Comparison of ENCODE assay signal across 30 cellular contexts in genomic region chr3:53649816-53650215, GRCh38.
"Had no signal": no experiment of that assay in that cellular context is flagged by ENCODE, and none has a peak within 500 bp of the region (broad histone marks: within the 10 kb centered on the region; RNA-seq: fewer than 3 reads in every experiment).

No MANE protein-coding gene starts in this region.

- H3K27me3 ChIP-seq: brain microvascular endothelial cell, SJCRH30 had no signal

- H3K4me1 ChIP-seq: SJCRH30 had no signal

- H3K27ac Mint-ChIP-seq: activated CD4-positive, alpha-beta T cell treated with anti-CD3 and anti-CD28 coated beads for 36 hours; activated CD4-positive, alpha-beta T cell treated with anti-CD3 and anti-CD28 coated beads, Interleukin-2, amount 10 ng/mL, durations not matched to agents 7 days and 5 days; activated CD8-positive, alpha-beta T cell treated with anti-CD3 and anti-CD28 coated beads, Interleukin-2, amount 10 ng/mL, durations not matched to agents 7 days and 5 days; activated naive CD8-positive, alpha-beta T cell treated with anti-CD3 and anti-CD28 coated beads for 36 hours; WTC11 had no signal

- H3K9me3 ChIP-seq: SJCRH30 had no signal

- H3K4me1 Mint-ChIP-seq: activated naive CD8-positive, alpha-beta T cell treated with anti-CD3 and anti-CD28 coated beads for 36 hours; WTC11 had no signal

- ATAC-seq: activated CD4-positive, CD25-positive, alpha-beta regulatory T cell treated with anti-CD3 and anti-CD28 coated beads, Interleukin-2, amount 50 U/mL, for 24 hours; activated CD8-positive, alpha-beta T cell treated with anti-CD3 and anti-CD28 coated beads, Interleukin-2, amount 10 ng/mL, durations not matched to agents 7 days and 5 days; Panc1; WTC11 had no signal

- H3K36me3 Mint-ChIP-seq: activated naive CD8-positive, alpha-beta T cell treated with anti-CD3 and anti-CD28 coated beads for 36 hours had no signal

- H3K4me3 Mint-ChIP-seq: activated CD4-positive, alpha-beta T cell treated with anti-CD3 and anti-CD28 coated beads for 36 hours; activated CD4-positive, alpha-beta T cell treated with anti-CD3 and anti-CD28 coated beads, Interleukin-2, amount 10 ng/mL, durations not matched to agents 7 days and 5 days; activated CD8-positive, alpha-beta T cell treated with anti-CD3 and anti-CD28 coated beads, Interleukin-2, amount 10 ng/mL, durations not matched to agents 7 days and 5 days; activated naive CD8-positive, alpha-beta T cell treated with anti-CD3 and anti-CD28 coated beads for 36 hours; activated T-cell treated with anti-CD3 and anti-CD28 coated beads, Interleukin-2, amount 50 U/mL, for 4 hours; WTC11 had no signal

- H3K36me3 ChIP-seq: brain microvascular endothelial cell, SJCRH30 had no signal

- H3K4me3 ChIP-seq: SJCRH30, SK-N-MC had no signal

- DNase-seq: activated CD4-positive, alpha-beta T cell treated with anti-CD3 and anti-CD28 coated beads, Interleukin-2, amount 10 ng/mL, durations not matched to agents 7 days and 5 days; activated CD8-positive, alpha-beta T cell treated with anti-CD3 and anti-CD28 coated beads, Interleukin-2, amount 10 ng/mL, durations not matched to agents 7 days and 5 days; activated effector memory CD4-positive, alpha-beta T cell treated with anti-CD3 and anti-CD28 coated beads, Interleukin-2, amount 50 U/mL, for 16 hours; activated naive CD4-positive, alpha-beta T cell; activated naive CD4-positive, alpha-beta T cell treated with anti-CD3 and anti-CD28 coated beads, Interleukin-2, amount 50 U/mL, for 16 hours; activated naive CD8-positive, alpha-beta T cell treated with anti-CD3 and anti-CD28 coated beads for 36 hours; activated T-cell treated with anti-CD3 and anti-CD28 coated beads, Interleukin-2, amount 50 U/mL, for 4 hours; amniotic stem cell; aorta; brain microvascular endothelial cell; central memory CD4-positive, alpha-beta T cell; NCI-H1092 treated with DMSO at 0.1 percent for 48 hours; NCI-H1417; NCI-H146; NCI-H187; NCI-H2029 treated with DMSO at 0.1 percent for 48 hours; NCI-H2107; NCI-H2171; NCI-H510A; NCI-H526; NCI-H748 treated with DMSO at 0.1 percent for 48 hours; NK-92 treated with Interleukin-12 subunit alpha and Interleukin-12 subunit beta, amount 100 ng/mL, for 24 hours; SHP77; SJCRH30; T1000 had no signal
